Comparison of ENCODE assay signal across 10 cellular contexts in the genomic region with DNA sequence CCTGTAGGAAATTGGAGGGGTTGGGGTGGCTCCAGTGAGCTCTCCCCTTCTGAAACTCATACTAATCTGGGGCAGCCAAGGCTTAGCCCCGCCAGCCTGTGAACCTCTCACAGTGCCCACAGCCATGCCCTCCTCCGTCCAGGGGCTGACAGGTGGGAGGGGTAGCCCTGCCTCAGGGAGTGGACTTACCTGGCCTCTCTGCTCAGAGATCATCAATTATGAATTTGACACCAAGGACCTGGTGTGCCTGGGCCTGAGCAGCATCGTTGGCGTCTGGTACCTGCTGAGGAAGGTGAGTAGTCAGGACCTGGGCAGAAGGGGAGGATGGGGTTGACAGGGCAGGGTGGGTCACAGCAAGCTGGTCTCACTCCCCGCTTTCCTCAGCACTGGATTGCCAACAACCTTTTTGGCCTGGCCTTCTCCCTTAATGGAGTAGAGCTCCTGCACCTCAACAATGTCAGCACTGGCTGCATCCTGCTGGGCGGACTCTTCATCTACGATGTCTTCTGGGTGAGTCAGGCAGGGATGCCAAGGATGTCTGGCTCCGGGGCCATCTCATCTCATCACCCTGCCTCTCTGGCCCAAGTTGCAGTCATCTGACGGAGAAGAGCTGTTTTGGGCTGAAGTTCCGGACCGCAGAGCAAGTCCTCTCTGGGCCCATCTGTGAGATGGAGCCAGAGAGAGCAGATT. TPM values are rescaled to one million over a fixed set of nuclear protein-coding genes. Genes with fewer than 3 reads are reported as not detected.
DNase-seq lines count a peak whose midpoint lies in the region; ATAC-seq and TF ChIP-seq lines count a peak whose summit lies in the region.
"Had no signal": no experiment of that assay in that cellular context is flagged by ENCODE, and none has a peak within 500 bp of the region (broad histone marks: within the 10 kb centered on the region; RNA-seq: fewer than 3 reads in every experiment).

No MANE protein-coding gene starts in this region.

- H3K27ac Mint-ChIP-seq in T-helper 1 cell treated with Interleukin-12 subunit alpha and Interleukin-12 subunit beta and Interleukin-4 antibody, amounts not matched to agents 30 μg/mL and 1 μg/mL, for 36 hours: peak overlapping the region; percentile 29
- H3K27ac Mint-ChIP-seq in activated naive CD8-positive, alpha-beta T cell treated with anti-CD3 and anti-CD28 coated beads, Interleukin-2, amount 50 U/mL, for 24 hours: peak overlapping the region; percentile 95

- peaks cover 47% of the 10 kb centered on the region for H3K36me3 Mint-ChIP-seq in T-helper 1 cell treated with Interleukin-12 subunit alpha and Interleukin-12 subunit beta and Interleukin-4 antibody, amounts not matched to agents 30 μg/mL and 1 μg/mL, for 36 hours (ENCODE audit: low read depth)
- peaks cover 61% of the 10 kb centered on the region for H3K36me3 Mint-ChIP-seq in activated naive CD8-positive, alpha-beta T cell treated with anti-CD3 and anti-CD28 coated beads, Interleukin-2, amount 50 U/mL, for 24 hours (ENCODE audit: low read depth)

- H3K79me2 ChIP-seq in osteoblast (ENCODE audit: insufficient read depth, low read length): peaks cover 50% of the 10 kb centered on the region

- H4K20me1 ChIP-seq in osteoblast (ENCODE audit: insufficient read depth, low read length): peaks cover 6% of the 10 kb centered on the region

- peak overlapping the region; percentile 92 for H3K4me3 Mint-ChIP-seq in T-helper 1 cell treated with Interleukin-12 subunit alpha and Interleukin-12 subunit beta and Interleukin-4 antibody, amounts not matched to agents 30 μg/mL and 1 μg/mL, for 36 hours
- peak overlapping the region; percentile 92 for H3K4me3 Mint-ChIP-seq in activated naive CD8-positive, alpha-beta T cell treated with anti-CD3 and anti-CD28 coated beads, Interleukin-2, amount 50 U/mL, for 24 hours

- peaks cover 36% of the 10 kb centered on the region for H3K4me1 ChIP-seq in osteoblast (ENCODE audit: insufficient read depth, low read length)

- H3K9me3 Mint-ChIP-seq in T-helper 1 cell treated with Interleukin-12 subunit alpha and Interleukin-12 subunit beta and Interleukin-4 antibody, amounts not matched to agents 30 μg/mL and 1 μg/mL, for 36 hours: no peaks in the 10 kb centered on the region
- H3K9me3 Mint-ChIP-seq in activated naive CD8-positive, alpha-beta T cell treated with anti-CD3 and anti-CD28 coated beads, Interleukin-2, amount 50 U/mL, for 24 hours: no peaks in the 10 kb centered on the region

- no peak for DNase-seq in T-helper 1 cell
- no peak for DNase-seq in Jurkat, Clone E6-1 (ENCODE audit: low read depth, low spot score)
- DNase-seq in activated naive CD8-positive, alpha-beta T cell treated with anti-CD3 and anti-CD28 coated beads, Interleukin-2, amount 50 U/mL, for 24 hours: no peak
- DNase-seq in osteoblast (ENCODE audit: insufficient read length, low spot score, missing footprints): peak; percentile 26
- no peak for DNase-seq in cerebellum (ENCODE audit: low spot score)
- DNase-seq in cortex of kidney (lab: John Stamatoyannopoulos, UW): no peak
- DNase-seq: amniotic stem cell had no signal

- peaks cover 22% of the 10 kb centered on the region for H3K4me1 Mint-ChIP-seq in T-helper 1 cell treated with Interleukin-12 subunit alpha and Interleukin-12 subunit beta and Interleukin-4 antibody, amounts not matched to agents 30 μg/mL and 1 μg/mL, for 36 hours (ENCODE audit: low read depth)
- H3K4me1 Mint-ChIP-seq in activated naive CD8-positive, alpha-beta T cell treated with anti-CD3 and anti-CD28 coated beads, Interleukin-2, amount 50 U/mL, for 24 hours: peaks cover 28% of the 10 kb centered on the region

- no peak for ATAC-seq in activated naive CD8-positive, alpha-beta T cell treated with anti-CD3 and anti-CD28 coated beads, Interleukin-2, amount 50 U/mL, for 24 hours
- no peak for ATAC-seq in GM18873 (IDR thresholded peaks at IDR 0.05; ENCODE audit: low FRiP score, unreplicated experiment)

- no peaks in the 10 kb centered on the region for H3K9me3 ChIP-seq in osteoblast (ENCODE audit: low read depth, low read length)
- H3K9me3 ChIP-seq: A549 had no signal

- H3K27ac ChIP-seq in osteoblast (ENCODE audit: low read depth, low read length): peak overlapping the region; percentile 4
- H3K27ac ChIP-seq: A549 had no signal

- no peak overlapping the region for H2AFZ ChIP-seq in osteoblast (ENCODE audit: low read length)

- peak overlapping the region; percentile 81; the same call in 1 of the 2 replicates for H3K4me3 ChIP-seq in Jurkat, Clone E6-1 (ENCODE audit: low read length)
- H3K4me3 ChIP-seq in osteoblast (ENCODE audit: insufficient read depth, low read length): no peak overlapping the region
- H3K4me3 ChIP-seq: A549 had no signal

- no peaks in the 10 kb centered on the region for H3K27me3 ChIP-seq in osteoblast (ENCODE audit: insufficient read depth, low read length)

- no peaks in the 10 kb centered on the region for H3K27me3 Mint-ChIP-seq in T-helper 1 cell treated with Interleukin-12 subunit alpha and Interleukin-12 subunit beta and Interleukin-4 antibody, amounts not matched to agents 30 μg/mL and 1 μg/mL, for 36 hours (ENCODE audit: low read depth)
- H3K27me3 Mint-ChIP-seq in activated naive CD8-positive, alpha-beta T cell treated with anti-CD3 and anti-CD28 coated beads, Interleukin-2, amount 50 U/mL, for 24 hours: no peaks in the 10 kb centered on the region

- H3K4me2 ChIP-seq in osteoblast (ENCODE audit: insufficient read depth, low read length): peak overlapping the region; percentile 90
- H3K4me2 ChIP-seq: A549 had no signal

- TF ChIP-seq CTCF in osteoblast (IDR thresholded peaks at IDR 0.05; ENCODE audit: extremely low read depth, low read depth, low read length): no peak

- peaks cover 75% of the 10 kb centered on the region for H3K36me3 ChIP-seq in osteoblast (ENCODE audit: insufficient read depth, low read length)

RNA-seq across cellular contexts. Expression of gene HM13, which starts 34.7 kb away (rescaled TPM):
- 140 TPM for polyA plus RNA-seq in Jurkat, Clone E6-1 (2012; ENCODE audit: insufficient read depth, insufficient read length)
- 85.8 and 91.1 TPM in 2 replicates for total RNA-seq in osteoblast
- 43.7 TPM for total RNA-seq in cerebellum

RNA-seq across cellular contexts. Expression of gene ID1, which starts 56.1 kb away (rescaled TPM):
- polyA plus RNA-seq in Jurkat, Clone E6-1 (2012; ENCODE audit: insufficient read depth, insufficient read length): 67.2 TPM
- 56.3 and 82.5 TPM in 2 replicates for total RNA-seq in osteoblast
- 73.1 TPM for total RNA-seq in cerebellum
